In the genomic region with DNA sequence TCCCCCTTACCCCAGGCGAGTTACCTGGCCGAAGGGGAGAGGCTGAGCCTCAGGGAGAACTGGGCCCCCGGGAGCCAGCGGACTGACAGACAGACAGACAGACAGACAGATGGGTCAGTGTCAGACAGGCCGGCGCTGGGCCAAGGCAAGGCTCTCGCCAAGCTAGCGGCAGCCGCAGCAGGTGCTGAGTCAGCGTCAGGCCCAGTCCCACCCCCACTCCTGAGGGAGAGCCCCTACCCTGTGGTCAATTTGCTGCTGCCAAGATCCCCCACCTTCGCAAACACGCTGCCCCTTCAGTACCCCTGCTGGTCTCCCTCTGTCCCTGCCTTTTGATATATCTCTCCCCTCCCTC, we compare ENCODE assay signal across 1 cellular context.
TF ChIP-seq lines count a peak whose summit lies in the region.

No MANE protein-coding gene starts in this region.

TF ChIP-seq in H1, 55 proteins besides CTCF, POLR2A, EP300 and RAD21:
- TF ChIP-seq KDM1A (IDR thresholded peaks at IDR 0.05; ENCODE audit: borderline replicate concordance, low read length) (0 out of 2 replicates have a peak, but pooled peaks have one; percentile 32), SIRT6 (IDR thresholded peaks at IDR 0.05; ENCODE audit: low read length) (no peak), CTBP2 (IDR thresholded peaks at IDR 0.05; ENCODE audit: borderline replicate concordance, insufficient read depth, insufficient read length, low read length) (peak; percentile 53), MAFK (IDR thresholded peaks at IDR 0.05; ENCODE audit: low read depth, low read length) (peak; percentile 91; the same call in 1 of the 2 replicates), SP4 (IDR thresholded peaks at IDR 0.05; ENCODE audit: low read length) (no peak), POLR2AphosphoS5 (IDR thresholded peaks at IDR 0.05; ENCODE audit: low read depth, low read length) (no peak), ASH2L (IDR thresholded peaks at IDR 0.05; ENCODE audit: low read length) (peak; percentile 67), SIN3A (conservative IDR thresholded peaks at IDR 0.05 in 1 of 2, IDR thresholded peaks at IDR 0.05 in 1 of 2; ENCODE audit: low read depth in 1 of 2, low read length in 2 of 2) (peak in 1 of 2 experiments; percentile 83; a peak in 3 of 4 replicates), CHD1 (IDR thresholded peaks at IDR 0.05; ENCODE audit: low read depth, low read length) (no peak), KDM5A (IDR thresholded peaks at IDR 0.05; ENCODE audit: low read length) (no peak), CREB1 (IDR thresholded peaks at IDR 0.05) (no peak), SAP30 (IDR thresholded peaks at IDR 0.05; ENCODE audit: insufficient read depth, insufficient replicate concordance, low read length) (peak; percentile 54), TAF1 (IDR thresholded peaks at IDR 0.05; ENCODE audit: low read depth, low read length) (no peak), EGR1 (IDR thresholded peaks at IDR 0.05; ENCODE audit: borderline replicate concordance, low read depth, low read length) (no peak), KDM4A (IDR thresholded peaks at IDR 0.05; ENCODE audit: low read depth, low read length, severe bottlenecking) (peak; percentile 7), HDAC2 (IDR thresholded peaks at IDR 0.05; ENCODE audit: borderline replicate concordance in 1 of 2, low read depth in 2 of 2, low read length in 2 of 2) (peak; percentile 56 to 87; a peak in 3 of 4 replicates), BACH1 (IDR thresholded peaks at IDR 0.05; ENCODE audit: low read length) (peak; percentile 90), CBX8 (IDR thresholded peaks at IDR 0.05; ENCODE audit: borderline replicate concordance, low read depth, low read length) (no peak)
- TF ChIP-seq, protein P1, sequence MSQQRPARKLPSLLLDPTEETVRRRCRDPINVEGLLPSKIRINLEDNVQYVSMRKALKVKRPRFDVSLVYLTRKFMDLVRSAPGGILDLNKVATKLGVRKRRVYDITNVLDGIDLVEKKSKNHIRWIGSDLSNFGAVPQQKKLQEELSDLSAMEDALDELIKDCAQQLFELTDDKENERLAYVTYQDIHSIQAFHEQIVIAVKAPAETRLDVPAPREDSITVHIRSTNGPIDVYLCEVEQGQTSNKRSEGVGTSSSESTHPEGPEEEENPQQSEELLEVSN (IDR thresholded peaks at IDR 0.05): no peak
